Comparison of ENCODE assay signal across 23 cellular contexts in genomic region chr11:116797816-116798215, GRCh38. TPM values are rescaled to one million over a fixed set of nuclear protein-coding genes. Genes with fewer than 3 reads are reported as not detected.
"Had no signal": no experiment of that assay in that cellular context is flagged by ENCODE, and none has a peak within 500 bp of the region (broad histone marks: within the 10 kb centered on the region; RNA-seq: fewer than 3 reads in every experiment).

No MANE protein-coding gene starts in this region.

- ATAC-seq: Panc1, PC-3, SK-N-SH treated with all-trans-retinoic acid at 6 μM for 48 hours had no signal

- H3K9ac ChIP-seq: KMS-11 had no signal

- H3K36me3 ChIP-seq: SJCRH30 had no signal

- H3K27me3 ChIP-seq: SJCRH30 had no signal

- H3K9me3 ChIP-seq: SJCRH30 had no signal

- DNase-seq: IMR-90, Kasumi-1, MM.1S, NCI-H1092 treated with DMSO at 0.1 percent for 48 hours, NCI-H1436, NCI-H187, NCI-H2029, NCI-H2081 treated with DMSO at 0.1 percent for 48 hours, NCI-H2171, NCI-H345, NCI-H446 treated with DMSO at 0.1 percent for 48 hours, NCI-H510A treated with DMSO at 0.1 percent for 48 hours, NCI-H526, NCI-H82, PC-3, SHP77 treated with DMSO at 0.1 percent for 48 hours, SJCRH30 had no signal

- H3K4me1 ChIP-seq: SJCRH30 had no signal

- H3K4me3 ChIP-seq: SJCRH30 had no signal

- H3K4me2 ChIP-seq: KMS-11 had no signal

- H3K27ac ChIP-seq: KMS-11, RWPE1, SJCRH30 had no signal

RNA-seq across cellular contexts. Expression of gene APOA5, which starts 6.1 kb away (rescaled TPM):
- total RNA-seq: HT-29, IMR-90, M059J, PC-3, SJCRH30 had no signal
- polyA plus RNA-seq: IMR-90 had no signal

RNA-seq across cellular contexts. Expression of gene APOA4, which starts 25.3 kb away (rescaled TPM):
- total RNA-seq: HT-29, IMR-90, M059J, PC-3, SJCRH30 had no signal
- polyA plus RNA-seq: IMR-90 had no signal

RNA-seq across cellular contexts. Expression of gene APOC3, which starts 31.9 kb away (rescaled TPM):
- total RNA-seq: HT-29, IMR-90, M059J, PC-3, SJCRH30 had no signal
- polyA plus RNA-seq: IMR-90 had no signal
